ENCODE assay signal across 8 cellular contexts in the genomic region with DNA sequence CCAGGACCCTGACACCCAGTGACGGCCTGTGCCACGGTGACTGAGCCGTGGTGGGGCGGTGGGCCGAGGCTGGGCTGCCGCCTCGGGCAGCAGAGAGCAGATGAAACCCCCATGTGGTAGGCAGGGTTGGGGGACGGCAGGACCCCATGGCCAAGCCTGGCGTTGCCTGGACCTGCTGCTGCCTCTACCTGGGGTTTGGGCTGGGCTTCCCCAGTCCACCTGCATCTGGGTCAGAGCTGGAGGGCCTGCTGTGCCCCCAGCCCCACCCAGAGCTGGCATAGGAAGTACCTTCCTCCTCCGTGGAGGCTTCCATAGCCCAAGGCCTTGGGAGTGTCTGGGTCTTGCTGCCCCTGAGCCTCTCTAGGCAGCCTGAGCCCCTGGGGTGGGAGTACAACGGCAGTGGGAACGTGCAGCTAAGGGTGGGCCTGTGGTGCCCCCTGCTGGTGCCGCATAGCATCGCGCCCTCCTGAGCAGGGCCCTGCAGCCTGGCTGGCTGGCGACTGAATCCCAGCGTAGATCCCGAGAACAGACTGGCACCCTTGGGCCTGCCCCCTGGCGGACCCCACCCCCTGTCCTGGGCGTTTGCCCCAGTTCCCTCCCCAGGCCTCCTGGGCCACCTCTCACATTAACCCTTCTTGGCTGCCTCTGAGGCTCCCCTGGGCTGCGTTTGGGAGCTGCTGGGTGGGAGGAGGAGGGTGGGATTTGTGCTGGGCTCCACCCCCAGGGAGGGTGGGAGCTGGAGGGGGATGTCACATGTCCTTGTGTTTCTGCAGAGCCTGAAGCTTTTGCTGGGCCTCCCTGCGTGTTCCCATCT. TPM values are rescaled to one million over a fixed set of nuclear protein-coding genes. Genes with fewer than 3 reads are reported as not detected.
DNase-seq lines count a peak whose midpoint lies in the region; ATAC-seq lines count a peak whose summit lies in the region.

No MANE protein-coding gene starts in this region.

- H3K4me3 Mint-ChIP-seq in CD4-positive, alpha-beta memory T cell = no peak overlapping the region

- no peaks in the 10 kb centered on the region for H3K9me3 ChIP-seq in CD4-positive, alpha-beta memory T cell (ENCODE audit: control insufficient read depth in 1 of 2, low read length in 2 of 2)

- H3K27ac Mint-ChIP-seq in CD4-positive, alpha-beta memory T cell = no peak overlapping the region

- no peak for ATAC-seq in HG03039 (IDR thresholded peaks at IDR 0.05; ENCODE audit: unreplicated experiment)

- H3K4me1 Mint-ChIP-seq in CD4-positive, alpha-beta memory T cell = no peaks in the 10 kb centered on the region

- H3K27me3 Mint-ChIP-seq in CD4-positive, alpha-beta memory T cell = no peaks in the 10 kb centered on the region

- CTCF ChIA-PET in CD4-positive, alpha-beta memory T cell (lab: Charles Lee; ENCODE audit: partially characterized antibody) = interaction anchor here (0.6 to 2.8 kb wide), 10 partner anchors 9 to 346 kb away, joined by 3 to 26 read pairs (median 4); a partner anchor contains a TSS

- H3K9me3 Mint-ChIP-seq in CD4-positive, alpha-beta memory T cell = no peaks in the 10 kb centered on the region

- no peak overlapping the region for H3K27ac ChIP-seq in CD4-positive, alpha-beta memory T cell (ENCODE audit: low read depth, low read length)

- peak; percentile 73 to 81 (median 75) for DNase-seq in CD4-positive, alpha-beta memory T cell
- DNase-seq in HCEC 1CT (peak; percentile 53), NCI-H2227 treated with DMSO at 0.1 percent for 48 hours (lab: John Stamatoyannopoulos, UW) (peak; percentile 71), cerebellum (ENCODE audit: low spot score) (peak; percentile 83), kidney tubule cell (ENCODE audit: low spot score) (peak; percentile 80)
- DNase-seq in activated CD4-positive, alpha-beta T cell treated with anti-CD3 and anti-CD28 coated beads for 24 hours (ENCODE audit: low read depth in 2 of 2) = peak; percentile 69 to 70
- DNase-seq in stimulated activated CD4-positive, alpha-beta T cell treated with anti-CD3 and anti-CD28 coated beads, Interleukin-1b, Interleukin-23, amount 100 ng/mL, for 24 hours (ENCODE audit: low read depth in 4 of 4, low spot score in 1 of 4) = peak; percentile 52 to 73 (median 68)

- H3K4me1 ChIP-seq in CD4-positive, alpha-beta memory T cell (ENCODE audit: insufficient read depth, low read length) = no peaks in the 10 kb centered on the region

- intact Hi-C loops in CD4-positive, alpha-beta memory T cell (cut with micrococcal nuclease) = loop anchor here (1.0 to 2.0 kb wide), 3 partner anchors 26 to 161 kb away; a partner anchor contains a TSS

- H3K4me3 ChIP-seq in CD4-positive, alpha-beta memory T cell (ENCODE audit: low read length in 2 of 2) = no peak overlapping the region

- H3K27me3 ChIP-seq in CD4-positive, alpha-beta memory T cell (ENCODE audit: insufficient read depth, low read length) = no peaks in the 10 kb centered on the region

- POLR2A ChIA-PET in CD4-positive, alpha-beta memory T cell (lab: Charles Lee; ENCODE audit: partially characterized antibody) = interaction anchor here (1.0 to 2.3 kb wide), 4 partner anchors 32 to 346 kb away, joined by 4 to 8 read pairs (median 6); a partner anchor contains a TSS

- no peaks in the 10 kb centered on the region for H3K36me3 ChIP-seq in CD4-positive, alpha-beta memory T cell (ENCODE audit: insufficient read depth, low read length)

- H3K36me3 Mint-ChIP-seq in CD4-positive, alpha-beta memory T cell = peaks cover 5 to 6% of the 10 kb centered on the region in 2 donors

RNA-seq across cellular contexts. Expression of a gene that starts 12.6 kb away (rescaled TPM):
- 100 to 1,000 TPM; 125 to 129 TPM for total RNA-seq in CD4-positive, alpha-beta memory T cell
- polyA plus RNA-seq in CD4-positive, alpha-beta memory T cell = 10 to 100 TPM; 57.5 to 81.6 TPM
- total RNA-seq in cerebellum = 23.9 TPM

RNA-seq across cellular contexts. Expression of a gene that starts 19.0 kb away (rescaled TPM):
- 100 to 1,000 TPM; 114 to 121 TPM for total RNA-seq in CD4-positive, alpha-beta memory T cell
- 10 to 100 TPM; 17.0 to 22.3 TPM for polyA plus RNA-seq in CD4-positive, alpha-beta memory T cell
- 22.3 TPM for total RNA-seq in cerebellum

RNA-seq across cellular contexts. Expression of a gene that starts 26.2 kb away (rescaled TPM):
- 10 to 100 TPM in 1 of 2 experiments, 1 to 10 TPM in 1; 9.6 to 13.7 TPM for total RNA-seq in CD4-positive, alpha-beta memory T cell
- 1 to 10 TPM; 1.3 to 1.8 TPM for polyA plus RNA-seq in CD4-positive, alpha-beta memory T cell
- total RNA-seq in cerebellum = 30.4 TPM

RNA-seq across cellular contexts. Expression of a gene that starts 30.0 kb away (rescaled TPM):
- total RNA-seq in CD4-positive, alpha-beta memory T cell = not detected
- not detected for polyA plus RNA-seq in CD4-positive, alpha-beta memory T cell
- 2.5 TPM for total RNA-seq in cerebellum

RNA-seq across cellular contexts. Expression of a gene that starts 30.1 kb away (rescaled TPM):
- 1 to 10 TPM; 1.7 to 3.0 TPM for total RNA-seq in CD4-positive, alpha-beta memory T cell
- polyA plus RNA-seq in CD4-positive, alpha-beta memory T cell = 1 to 10 TPM; 1.9 to 5.0 TPM
- not detected for total RNA-seq in cerebellum
